ENCODE assay signal across 9 cellular contexts in the genomic region with DNA sequence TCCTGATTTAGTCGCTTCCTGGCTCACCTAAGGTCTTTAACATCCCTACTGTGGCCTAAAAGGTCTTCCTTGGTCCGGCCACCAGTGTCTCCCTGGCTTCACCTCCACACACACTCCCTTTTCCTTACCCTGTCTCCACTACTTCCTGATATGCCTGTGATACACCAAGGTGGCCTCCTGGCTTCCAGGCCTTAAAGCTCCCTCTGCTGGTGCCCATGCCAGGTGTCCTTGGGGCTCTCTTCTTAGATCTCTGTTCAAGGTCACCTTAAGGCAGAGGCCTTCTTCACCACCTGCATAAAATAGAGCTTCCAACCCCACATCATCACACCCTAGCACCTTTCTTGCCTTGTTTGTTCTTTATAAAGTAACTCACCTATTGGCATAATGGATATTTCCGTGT.
DNase-seq lines count a peak whose midpoint lies in the region; ATAC-seq and TF ChIP-seq lines count a peak whose summit lies in the region.
"Had no signal": no experiment of that assay in that cellular context is flagged by ENCODE, and none has a peak within 500 bp of the region (broad histone marks: within the 10 kb centered on the region; RNA-seq: fewer than 3 reads in every experiment).

No MANE protein-coding gene starts in this region.

- H3K27ac ChIP-seq in VCaP, result no peak overlapping the region

- H3K27ac Mint-ChIP-seq in activated T-cell treated with anti-CD3 and anti-CD28 coated beads, Interleukin-2, amount 50 U/mL, for 24 hours, result no peak overlapping the region
- H3K27ac Mint-ChIP-seq: naive B cell had no signal

- no peaks in the 10 kb centered on the region for H3K9me3 ChIP-seq in mucosa of descending colon

- peaks cover 5% of the 10 kb centered on the region for H3K9me3 Mint-ChIP-seq in activated T-cell treated with anti-CD3 and anti-CD28 coated beads, Interleukin-2, amount 50 U/mL, for 24 hours

- H3K27me3 Mint-ChIP-seq in activated T-cell treated with anti-CD3 and anti-CD28 coated beads, Interleukin-2, amount 50 U/mL, for 24 hours, result no peaks in the 10 kb centered on the region
- H3K27me3 Mint-ChIP-seq: naive B cell had no signal

- H3K4me3 ChIP-seq in GM12865 (ENCODE audit: low read depth, low read length), result no peak overlapping the region
- H3K4me3 ChIP-seq in mucosa of descending colon, result no peak overlapping the region

- no peaks in the 10 kb centered on the region for H3K4me1 ChIP-seq in mucosa of descending colon (ENCODE audit: low read depth)

- no peak overlapping the region for H3K4me3 Mint-ChIP-seq in activated T-cell treated with anti-CD3 and anti-CD28 coated beads, Interleukin-2, amount 50 U/mL, for 24 hours
- H3K4me3 Mint-ChIP-seq: naive B cell had no signal

- TF ChIP-seq CTCF in GM12865 (IDR thresholded peaks at IDR 0.05; ENCODE audit: insufficient read depth, low read depth, low read length, missing control alignments), result peak; percentile 55
- peak; percentile 84 for TF ChIP-seq CTCF in VCaP (conservative IDR thresholded peaks at IDR 0.05)
- TF ChIP-seq CTCF in mucosa of descending colon (IDR thresholded peaks at IDR 0.05), result no peak

- H3K4me1 Mint-ChIP-seq in activated T-cell treated with anti-CD3 and anti-CD28 coated beads, Interleukin-2, amount 50 U/mL, for 24 hours (ENCODE audit: low read depth), result no peaks in the 10 kb centered on the region
- H3K4me1 Mint-ChIP-seq: naive B cell had no signal

- H3K36me3 ChIP-seq in mucosa of descending colon (ENCODE audit: low read depth), result no peaks in the 10 kb centered on the region

- DNase-seq in GM12865 (ENCODE audit: low read depth), result peak; percentile 48
- peak; percentile 48 for DNase-seq in NCI-H1092 (lab: John Stamatoyannopoulos, UW)
- peak in 1 of 3 donors; percentile 28 for DNase-seq in mucosa of descending colon
- DNase-seq in activated T-cell treated with anti-CD3 and anti-CD28 coated beads, Interleukin-2, amount 50 U/mL, for 24 hours, result no peak
- DNase-seq in SW 1271 (lab: John Stamatoyannopoulos, UW), result no peak
- DNase-seq: naive B cell had no signal

- intact Hi-C loops in mucosa of descending colon (cut with DNase I, micrococcal nuclease), result no loop called here

- ATAC-seq in mucosa of descending colon, result peak; percentile 37
- no peak for ATAC-seq in HG03442 (IDR thresholded peaks at IDR 0.05; ENCODE audit: unreplicated experiment)
- no peak for ATAC-seq in GM21737 (IDR thresholded peaks at IDR 0.05; ENCODE audit: unreplicated experiment)

- no peaks in the 10 kb centered on the region for H3K36me3 Mint-ChIP-seq in activated T-cell treated with anti-CD3 and anti-CD28 coated beads, Interleukin-2, amount 50 U/mL, for 24 hours (ENCODE audit: low read depth)
- H3K36me3 Mint-ChIP-seq: naive B cell had no signal

Comparison
In these comparisons a context has a peak if more than half of its experiments do, and no peak if none do; other contexts are left out.
1. DNase-seq: peak in GM12865 (single experiment) and NCI-H1092 (single experiment); none in activated T-cell treated with anti-CD3 and anti-CD28 coated beads, Interleukin-2, amount 50 U/mL, for 24 hours (single experiment) and SW 1271 (0 of 2).